ENCODE assay signal across 32 cellular contexts in the genomic region with DNA sequence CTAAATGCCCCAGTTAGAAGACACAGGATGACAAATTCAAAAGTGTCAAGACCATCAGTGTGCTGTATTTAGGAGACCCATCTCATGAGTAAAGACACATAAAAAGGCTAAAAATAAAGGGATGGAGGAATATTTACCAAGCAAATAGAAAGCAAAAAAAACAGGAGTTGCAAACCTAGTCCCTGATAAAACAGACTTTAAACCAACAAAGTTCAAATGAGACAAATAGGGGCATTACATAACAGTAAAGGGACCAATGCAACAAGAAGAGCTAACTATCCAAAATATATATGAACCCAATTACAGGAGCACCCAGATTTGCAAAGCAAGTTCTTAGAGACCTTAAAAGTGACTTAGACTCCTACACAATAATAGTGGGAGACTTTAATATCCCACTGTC.
"Had no signal": no experiment of that assay in that cellular context is flagged by ENCODE, and none has a peak within 500 bp of the region (broad histone marks: within the 10 kb centered on the region; RNA-seq: fewer than 3 reads in every experiment).

No MANE protein-coding gene starts in this region.

- H3K9ac ChIP-seq: KMS-11 had no signal

- H3K9me3 ChIP-seq: MG63 had no signal

- H3K27ac ChIP-seq: KMS-11 had no signal

- H3K4me2 ChIP-seq: KMS-11 had no signal

- H3K4me3 ChIP-seq: MG63 had no signal

- DNase-seq: Karpas-422, Kasumi-1, MG63, MM.1S, MV-4-11, NCI-H1048, NCI-H1092, NCI-H1092 treated with DMSO at 0.1 percent for 48 hours, NCI-H1105, NCI-H1105 treated with DMSO at 0.1 percent for 48 hours, NCI-H1417, NCI-H1417 treated with DMSO at 0.1 percent for 48 hours, NCI-H1436, NCI-H1436 treated with DMSO at 0.1 percent for 48 hours, NCI-H146, NCI-H1694, NCI-H1694 treated with DMSO at 0.1 percent for 48 hours, NCI-H187, NCI-H187 treated with DMSO at 0.1 percent for 48 hours, NCI-H1930, NCI-H2029, NCI-H2029 treated with DMSO at 0.1 percent for 48 hours, NCI-H2081, NCI-H2081 treated with DMSO at 0.1 percent for 48 hours, NCI-H2107, NCI-H2227 treated with DMSO at 0.1 percent for 48 hours, NCI-H226, NCI-H345, NCI-H446, NCI-H446 treated with DMSO at 0.1 percent for 48 hours, NCI-H510A had no signal

- H3K36me3 ChIP-seq: MG63 had no signal

- H3K27me3 ChIP-seq: MG63 had no signal
